Comparison of ENCODE assay signal across 21 cellular contexts in genomic region chr4:125042031-125042430, GRCh38.
"Had no signal": no experiment of that assay in that cellular context is flagged by ENCODE, and none has a peak within 500 bp of the region (broad histone marks: within the 10 kb centered on the region; RNA-seq: fewer than 3 reads in every experiment).

No MANE protein-coding gene starts in this region.

- FAIRE-seq: endothelial cell of umbilical vein, pancreas had no signal

- H3K4me3 Mint-ChIP-seq: activated CD4-positive, alpha-beta T cell treated with anti-CD3 and anti-CD28 coated beads, Interleukin-2, amount 10 ng/mL, durations not matched to agents 24 days and 14 days; activated CD8-positive, alpha-beta T cell treated with anti-CD3 and anti-CD28 coated beads, Interleukin-2, amount 10 ng/mL, durations not matched to agents 7 days and 5 days; dendritic cell treated with granulocyte-macrophage colony-stimulating factor and Interleukin-4, amounts not matched to agents 40 ng/mL and 50 ng/mL, for 4 days; memory B cell; naive thymus-derived CD4-positive, alpha-beta T cell; stimulated activated naive B cell treated with anti-CD40 and anti-IgM and Interleukin-4, amounts not matched to agents 10 μg/mL and 1 μg/mL and 100 μg/mL, for 72 hours; T-cell had no signal

- H3K27ac ChIP-seq: gastrocnemius medialis, heart right ventricle, pancreas, sigmoid colon, thoracic aorta, upper lobe of left lung had no signal

- H3K27me3 ChIP-seq: gastrocnemius medialis, heart right ventricle, pancreas, sigmoid colon, upper lobe of left lung had no signal

- H3K4me1 ChIP-seq: gastrocnemius medialis, heart right ventricle, pancreas, upper lobe of left lung had no signal

- H3K36me3 ChIP-seq: gastrocnemius medialis, heart right ventricle, pancreas, sigmoid colon, thoracic aorta, upper lobe of left lung had no signal

- H3K27ac Mint-ChIP-seq: activated CD4-positive, alpha-beta T cell treated with anti-CD3 and anti-CD28 coated beads, Interleukin-2, amount 10 ng/mL, durations not matched to agents 24 days and 14 days; activated CD8-positive, alpha-beta T cell treated with anti-CD3 and anti-CD28 coated beads, Interleukin-2, amount 10 ng/mL, durations not matched to agents 7 days and 5 days; dendritic cell treated with granulocyte-macrophage colony-stimulating factor and Interleukin-4, amounts not matched to agents 40 ng/mL and 50 ng/mL, for 4 days; memory B cell; naive thymus-derived CD4-positive, alpha-beta T cell; stimulated activated naive B cell treated with anti-CD40 and anti-IgM and Interleukin-4, amounts not matched to agents 10 μg/mL and 1 μg/mL and 100 μg/mL, for 72 hours; T-cell had no signal

- H3K9me3 ChIP-seq: gastrocnemius medialis, pancreas, sigmoid colon, thoracic aorta, upper lobe of left lung had no signal

- H3K4me1 Mint-ChIP-seq: activated CD4-positive, alpha-beta T cell treated with anti-CD3 and anti-CD28 coated beads, Interleukin-2, amount 10 ng/mL, durations not matched to agents 24 days and 14 days; memory B cell; naive thymus-derived CD4-positive, alpha-beta T cell; stimulated activated naive B cell treated with anti-CD40 and anti-IgM and Interleukin-4, amounts not matched to agents 10 μg/mL and 1 μg/mL and 100 μg/mL, for 72 hours; T-cell had no signal

- DNase-seq: activated CD4-positive, alpha-beta T cell treated with anti-CD3 and anti-CD28 coated beads, Interleukin-2, amount 10 ng/mL, durations not matched to agents 24 days and 14 days; activated CD8-positive, alpha-beta memory T cell treated with anti-CD3 and anti-CD28 coated beads, Interleukin-2, amount 50 U/mL, for 48 hours; activated CD8-positive, alpha-beta T cell treated with anti-CD3 and anti-CD28 coated beads, Interleukin-2, amount 10 ng/mL, durations not matched to agents 7 days and 5 days; activated effector memory CD4-positive, alpha-beta T cell treated with anti-CD3 and anti-CD28 coated beads, Interleukin-2, amount 50 U/mL, for 16 hours; activated naive CD4-positive, alpha-beta T cell treated with anti-CD3 and anti-CD28 coated beads, Interleukin-2, amount 50 U/mL, for 16 hours; activated T-cell treated with anti-CD3 and anti-CD28 coated beads, Interleukin-2, amount 50 U/mL, for 48 hours; aorta; effector CD8-positive, alpha-beta T cell; gastrocnemius medialis; heart right ventricle; left ventricle myocardium superior; naive thymus-derived CD4-positive, alpha-beta T cell; pancreas; sigmoid colon; stimulated activated naive B cell treated with anti-CD40 and anti-IgM and Interleukin-4, amounts not matched to agents 10 μg/mL and 1 μg/mL and 100 μg/mL, for 72 hours; T-cell; upper lobe of left lung had no signal

- H3K4me3 ChIP-seq: gastrocnemius medialis, heart right ventricle, pancreas, sigmoid colon, thoracic aorta, upper lobe of left lung had no signal

- H3K36me3 Mint-ChIP-seq: memory B cell; naive thymus-derived CD4-positive, alpha-beta T cell; stimulated activated naive B cell treated with anti-CD40 and anti-IgM and Interleukin-4, amounts not matched to agents 10 μg/mL and 1 μg/mL and 100 μg/mL, for 72 hours; T-cell had no signal

- ATAC-seq: activated CD8-positive, alpha-beta T cell treated with anti-CD3 and anti-CD28 coated beads, Interleukin-2, amount 10 ng/mL, durations not matched to agents 7 days and 5 days; gastrocnemius medialis; heart right ventricle; left ventricle myocardium superior; naive thymus-derived CD4-positive, alpha-beta T cell; pancreas; stimulated activated naive B cell treated with anti-CD40 and anti-IgM and Interleukin-4, amounts not matched to agents 10 μg/mL and 1 μg/mL and 100 μg/mL, for 72 hours; T-cell had no signal

- H3K9me3 Mint-ChIP-seq: activated CD4-positive, alpha-beta T cell treated with anti-CD3 and anti-CD28 coated beads, Interleukin-2, amount 10 ng/mL, durations not matched to agents 24 days and 14 days had no signal

- H3K27me3 Mint-ChIP-seq: activated CD4-positive, alpha-beta T cell treated with anti-CD3 and anti-CD28 coated beads, Interleukin-2, amount 10 ng/mL, durations not matched to agents 24 days and 14 days; dendritic cell treated with granulocyte-macrophage colony-stimulating factor and Interleukin-4, amounts not matched to agents 40 ng/mL and 50 ng/mL, for 4 days; memory B cell; naive thymus-derived CD4-positive, alpha-beta T cell; stimulated activated naive B cell treated with anti-CD40 and anti-IgM and Interleukin-4, amounts not matched to agents 10 μg/mL and 1 μg/mL and 100 μg/mL, for 72 hours; T-cell had no signal
